ENCODE assay signal across 21 cellular contexts in the genomic region with DNA sequence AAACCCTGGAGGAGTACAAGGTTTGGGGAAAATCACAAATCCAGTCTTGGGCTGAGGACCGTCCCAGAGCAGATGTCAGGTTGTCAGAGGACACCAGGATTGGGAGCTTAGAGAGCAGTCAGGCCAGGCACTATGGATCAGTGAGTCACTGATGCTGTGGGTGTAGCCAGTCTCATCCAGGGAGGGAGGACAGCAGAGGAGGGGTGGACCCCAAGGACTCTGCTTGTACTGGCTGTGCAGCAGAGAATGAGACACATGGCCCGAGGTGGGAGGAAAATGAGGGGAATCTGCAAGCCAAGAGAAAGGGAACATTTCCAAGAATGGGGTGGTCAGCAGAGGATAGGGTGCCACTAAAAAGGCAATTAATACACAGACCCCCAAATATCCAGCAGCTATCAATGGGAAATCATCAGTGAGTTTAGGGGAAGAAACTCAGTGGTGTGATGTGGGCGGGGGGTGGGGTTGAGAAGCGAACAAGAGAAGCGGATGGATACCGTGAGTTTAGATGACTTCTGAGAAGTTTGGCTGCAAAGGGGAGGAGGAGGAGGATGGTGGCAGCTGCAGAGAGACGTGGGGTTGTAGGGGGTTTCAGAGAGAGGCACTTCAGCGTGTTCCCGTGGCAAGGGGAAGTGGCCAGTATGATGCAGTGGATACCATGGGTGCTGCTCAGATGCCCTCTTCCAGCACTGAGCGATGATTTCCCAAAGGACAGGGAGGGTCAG. TPM values are rescaled to one million over a fixed set of nuclear protein-coding genes. Genes with fewer than 3 reads are reported as not detected.
A peak's percentile ranks its signal among the peaks of the same experiment; 100 is the strongest.
DNase-seq lines count a peak whose midpoint lies in the region; ATAC-seq and TF ChIP-seq lines count a peak whose summit lies in the region.
"Had no signal": no experiment of that assay in that cellular context is flagged by ENCODE, and none has a peak within 500 bp of the region (broad histone marks: within the 10 kb centered on the region; RNA-seq: fewer than 3 reads in every experiment).

No MANE protein-coding gene starts in this region.

- H3K4me1 ChIP-seq in osteoblast (ENCODE audit: insufficient read depth, low read length): peaks cover 17% of the 10 kb centered on the region

- DNase-seq in ELR (ENCODE audit: low read depth) (peak; percentile 78), M059J (ENCODE audit: low read depth) (peak; percentile 23), chondrocyte (ENCODE audit: low spot score) (no peak), osteoblast (ENCODE audit: insufficient read length, low spot score, missing footprints) (peak; percentile 94), NCI-H2171 (lab: John Stamatoyannopoulos, UW) (no peak), NCI-H2107 (lab: John Stamatoyannopoulos, UW) (no peak)
- DNase-seq: activated CD4-positive, CD25-positive, alpha-beta regulatory T cell treated with anti-CD3 and anti-CD28 coated beads, Interleukin-2, amount 50 U/mL, for 72 hours; amniotic stem cell; CD4-positive, alpha-beta T cell; DND-41; hypothalamus; left cardiac atrium; mucosa of descending colon; NCI-H1930; NCI-H748 treated with DMSO at 0.1 percent for 48 hours; ovary; small intestine; stomach had no signal

- no peak overlapping the region for H3K4me2 ChIP-seq in osteoblast (ENCODE audit: insufficient read depth, low read length)

- no peaks in the 10 kb centered on the region for H3K36me3 Mint-ChIP-seq in chondrocyte (ENCODE audit: low read depth)

- H4K20me1 ChIP-seq in osteoblast (ENCODE audit: insufficient read depth, low read length): no peaks in the 10 kb centered on the region

- no peak for ATAC-seq in GM21528 (IDR thresholded peaks at IDR 0.05; ENCODE audit: low FRiP score, unreplicated experiment)
- ATAC-seq: left cardiac atrium, mucosa of descending colon had no signal

- TF ChIP-seq CTCF in chondrocyte (IDR thresholded peaks at IDR 0.05): no peak
- TF ChIP-seq CTCF in osteoblast (IDR thresholded peaks at IDR 0.05; ENCODE audit: extremely low read depth, low read depth, low read length): no peak

- H3K27ac Mint-ChIP-seq in chondrocyte (ENCODE audit: unreplicated experiment): peak overlapping the region; percentile 37
- H3K27ac Mint-ChIP-seq: CD4-positive, alpha-beta T cell had no signal

- no peak overlapping the region for H2AFZ ChIP-seq in osteoblast (ENCODE audit: low read length)

- H3K9me3 Mint-ChIP-seq in chondrocyte (ENCODE audit: low read depth): no peaks in the 10 kb centered on the region
- H3K9me3 Mint-ChIP-seq: CD4-positive, alpha-beta T cell had no signal

- peaks cover 23% of the 10 kb centered on the region for H3K27me3 Mint-ChIP-seq in chondrocyte (ENCODE audit: low read depth)

- H3K4me1 Mint-ChIP-seq in chondrocyte (ENCODE audit: low read depth): peaks cover 15% of the 10 kb centered on the region

- H3K27me3 ChIP-seq in osteoblast (ENCODE audit: insufficient read depth, low read length): peaks cover 7% of the 10 kb centered on the region
- H3K27me3 ChIP-seq: ovary had no signal

- no peaks in the 10 kb centered on the region for H3K9me3 ChIP-seq in osteoblast (ENCODE audit: low read depth, low read length)
- H3K9me3 ChIP-seq: mucosa of descending colon, ovary, stomach had no signal

- no peaks in the 10 kb centered on the region for H3K79me2 ChIP-seq in osteoblast (ENCODE audit: insufficient read depth, low read length)

- no peak overlapping the region for H3K27ac ChIP-seq in osteoblast (ENCODE audit: low read depth, low read length)
- H3K27ac ChIP-seq: coronary artery, ovary, RWPE1, stomach had no signal

- no peak overlapping the region for H3K4me3 ChIP-seq in osteoblast (ENCODE audit: insufficient read depth, low read length)
- H3K4me3 ChIP-seq: coronary artery, mucosa of descending colon, ovary, stomach had no signal

- no peaks in the 10 kb centered on the region for H3K36me3 ChIP-seq in osteoblast (ENCODE audit: insufficient read depth, low read length)
- H3K36me3 ChIP-seq: ovary had no signal

- no peak overlapping the region for H3K4me3 Mint-ChIP-seq in chondrocyte (ENCODE audit: unreplicated experiment)
- H3K4me3 Mint-ChIP-seq: CD4-positive, alpha-beta T cell had no signal

RNA-seq across cellular contexts. Expression of a gene that starts 43.9 kb away (rescaled TPM):
- 0.91 and 3.3 TPM in 2 replicates for total RNA-seq in M059J (2014; rRNA removed; shearing (Covaris generic))
- 1.5 to 2.7 TPM (median 2.0 TPM) in 3 replicates for total RNA-seq in chondrocyte
- 2.9 and 6.2 TPM in 2 replicates for total RNA-seq in osteoblast

Comparison
In these comparisons a context has a peak if more than half of its experiments do, and no peak if none do; other contexts are left out.
1. DNase-seq: peak in ELR (single experiment), M059J (single experiment) and osteoblast (single experiment); none in chondrocyte (single experiment), NCI-H2171 (single experiment) and NCI-H2107 (single experiment).